22 cellular contexts compared by ENCODE assay signal in the genomic region with DNA sequence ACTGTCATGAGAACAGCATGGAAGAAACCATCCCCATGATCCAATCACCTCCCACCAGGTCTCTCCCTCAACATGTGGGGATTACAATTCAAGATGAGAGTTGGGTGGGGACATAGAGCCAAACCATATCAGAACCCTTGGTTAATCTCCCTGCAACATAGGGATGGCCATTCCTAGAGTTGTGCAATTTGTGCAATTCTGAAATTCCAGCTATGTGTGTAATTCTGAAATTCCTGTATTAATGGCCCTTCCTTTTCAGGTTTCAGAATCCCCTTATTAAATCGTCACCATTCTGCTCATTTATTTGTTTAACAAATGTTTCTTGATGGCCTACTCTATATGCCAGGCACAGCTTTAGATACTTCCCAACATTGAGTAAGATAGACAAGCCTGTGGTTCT.
"Had no signal": no experiment of that assay in that cellular context is flagged by ENCODE, and none has a peak within 500 bp of the region (broad histone marks: within the 10 kb centered on the region; RNA-seq: fewer than 3 reads in every experiment).

No MANE protein-coding gene starts in this region.

- H3K36me3 Mint-ChIP-seq: activated naive CD8-positive, alpha-beta T cell had no signal

- H3K4me3 Mint-ChIP-seq: activated B cell treated with CpG ODN at 0.5 μM for 24 hours; activated naive CD8-positive, alpha-beta T cell; activated T-cell treated with anti-CD3 and anti-CD28 coated beads, Interleukin-2, amount 50 U/mL, for 4 hours; endodermal cell; memory B cell; nephron progenitor cell; T-helper 1 cell treated with Interleukin-12 subunit alpha and Interleukin-12 subunit beta and Interleukin-4 antibody, amounts not matched to agents 30 μg/mL and 1 μg/mL, for 36 hours had no signal

- H3K4me1 ChIP-seq: adrenal gland, heart right ventricle had no signal

- H3K4me3 ChIP-seq: adrenal gland, coronary artery, heart right ventricle, pancreas had no signal

- DNase-seq: activated B cell treated with CpG ODN at 0.5 μM for 24 hours; activated CD4-positive, alpha-beta T cell treated with anti-CD3 and anti-CD28 coated beads for 4 hours; activated CD4-positive, alpha-beta T cell treated with anti-CD3 and anti-CD28 coated beads, Interleukin-2, amount 50 U/mL, for 48 hours; activated CD8-positive, alpha-beta memory T cell treated with anti-CD3 and anti-CD28 coated beads, Interleukin-2, amount 50 U/mL, for 48 hours; activated naive CD4-positive, alpha-beta T cell; activated T-cell treated with anti-CD3 and anti-CD28 coated beads, Interleukin-2, amount 50 U/mL, for 4 hours; adrenal gland; endodermal cell; heart right ventricle; islet precursor cell; left cardiac atrium; nephron progenitor cell; pancreas; stimulated activated CD4-positive, alpha-beta T cell treated with anti-CD3 and anti-CD28 coated beads, Interleukin-4, amount 100 ng/mL, for 1 hour; stimulated activated naive CD8-positive, alpha-beta T cell treated with anti-CD3 and anti-CD28 coated beads, Interleukin-15, Interleukin-2, amounts not matched to agents 100 U/mL and 50 U/mL, for 24 hours; T1000 had no signal

- H3K27ac Mint-ChIP-seq: activated B cell treated with CpG ODN at 0.5 μM for 24 hours; activated naive CD8-positive, alpha-beta T cell; activated T-helper 2 cell treated with anti-CD3 and anti-CD28 coated beads, Interferon-gamma antibody, Interleukin-2, Interleukin-4, amounts not matched to agents 10 μg/mL and 5 μg/mL and 100 μg/mL, durations not matched to agents 14 hours and 24 hours and 36 hours; endodermal cell; memory B cell; nephron progenitor cell; T-helper 1 cell treated with Interleukin-12 subunit alpha and Interleukin-12 subunit beta and Interleukin-4 antibody, amounts not matched to agents 30 μg/mL and 1 μg/mL, for 36 hours had no signal

- ATAC-seq: activated T-cell treated with anti-CD3 and anti-CD28 coated beads, Interleukin-2, amount 50 U/mL, for 4 hours; heart right ventricle; left cardiac atrium; sciatic nerve; stimulated activated naive CD8-positive, alpha-beta T cell treated with anti-CD3 and anti-CD28 coated beads, Interleukin-15, Interleukin-2, amounts not matched to agents 100 U/mL and 50 U/mL, for 24 hours had no signal

- H3K4me1 Mint-ChIP-seq: activated B cell treated with CpG ODN at 0.5 μM for 24 hours, memory B cell, nephron progenitor cell had no signal

- H3K9me3 Mint-ChIP-seq: activated T-cell treated with anti-CD3 and anti-CD28 coated beads, Interleukin-2, amount 50 U/mL, for 4 hours had no signal

- H3K9me3 ChIP-seq: adrenal gland, pancreas had no signal

- H3K27me3 ChIP-seq: adrenal gland, heart right ventricle, pancreas had no signal

- H3K36me3 ChIP-seq: adrenal gland, heart right ventricle, pancreas had no signal

- H3K27ac ChIP-seq: adrenal gland, coronary artery, heart right ventricle had no signal
